In the genomic region with DNA sequence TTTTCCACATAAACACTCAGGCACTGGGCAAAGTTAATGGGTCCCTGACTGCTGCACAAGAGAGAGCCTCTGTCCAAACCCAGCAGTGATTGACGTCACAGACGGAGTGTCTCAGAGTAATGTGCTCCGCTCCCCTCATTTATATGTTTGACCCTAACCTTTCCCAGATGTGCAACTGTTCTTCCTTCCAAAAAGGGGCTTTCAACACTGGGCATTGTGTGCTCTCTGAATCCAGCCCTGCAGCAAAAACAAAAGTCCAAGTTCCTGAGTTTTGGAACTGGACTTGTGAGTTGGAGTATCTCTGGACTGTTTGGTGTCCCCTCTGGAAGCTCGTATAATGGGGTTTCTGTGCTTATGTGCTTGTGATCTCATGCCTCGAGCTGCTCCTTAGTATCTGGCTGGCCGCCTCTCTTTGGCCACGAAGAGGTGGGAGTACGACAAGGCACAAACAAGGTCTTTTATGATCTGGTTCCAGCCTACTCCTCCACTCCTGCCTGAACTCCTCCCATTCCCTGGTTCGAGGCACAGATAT, we compare ENCODE assay signal across 12 cellular contexts.
A peak's percentile ranks its signal among the peaks of the same experiment; 100 is the strongest.
DNase-seq lines count a peak whose midpoint lies in the region; ATAC-seq and TF ChIP-seq lines count a peak whose summit lies in the region.
"Had no signal": no experiment of that assay in that cellular context is flagged by ENCODE, and none has a peak within 500 bp of the region (broad histone marks: within the 10 kb centered on the region; RNA-seq: fewer than 3 reads in every experiment).

No MANE protein-coding gene starts in this region.

- WGBS in gastroesophageal sphincter (ENCODE audit: low coverage in 1 of 2), 2 donors, result 37 to 53% methylated on average over 8 to 9 of the region's 9 CpGs

- DNase-seq in Right ventricle myocardium inferior (ENCODE audit: missing footprints), result no peak
- DNase-seq in cardiac septum (ENCODE audit: low spot score), result no peak
- no peak for DNase-seq in nephron progenitor cell
- DNase-seq in NCI-H345 treated with DMSO at 0.1 percent for 48 hours (lab: John Stamatoyannopoulos, UW; ENCODE audit: unreplicated experiment), result no peak
- DNase-seq in activated CD8-positive, alpha-beta T cell treated with anti-CD3 and anti-CD28 coated beads, Interleukin-2, amount 10 ng/mL, durations not matched to agents 7 days and 5 days, result no peak
- no peak for DNase-seq in 8988T
- no peak for DNase-seq in NCI-H510A treated with DMSO at 0.1 percent for 48 hours (lab: John Stamatoyannopoulos, UW)
- DNase-seq: activated CD4-positive, alpha-beta T cell treated with anti-CD3 and anti-CD28 coated beads, Interleukin-2, amount 50 U/mL, for 48 hours; activated gamma-delta T cell; NCI-H1105 treated with DMSO at 0.1 percent for 48 hours had no signal

- peaks cover 0 to 25% (median 4%) of the 10 kb centered on the region in 3 donors for H3K4me1 ChIP-seq in gastroesophageal sphincter

- no peaks in the 10 kb centered on the region for H3K9me3 ChIP-seq in gastroesophageal sphincter

- no peak for TF ChIP-seq POLR2A in gastroesophageal sphincter (IDR thresholded peaks at IDR 0.05)

- POLR2A ChIA-PET in activated CD8-positive, alpha-beta T cell treated with anti-CD3 and anti-CD28 coated beads, Interleukin-2, amount 10 ng/mL, durations not matched to agents 7 days and 5 days (lab: Charles Lee), result no interaction called here

- peaks cover 8% of the 10 kb centered on the region for H3K9me3 Mint-ChIP-seq in nephron progenitor cell
- H3K9me3 Mint-ChIP-seq in activated CD8-positive, alpha-beta T cell treated with anti-CD3 and anti-CD28 coated beads, Interleukin-2, amount 10 ng/mL, durations not matched to agents 7 days and 5 days (ENCODE audit: insufficient read depth), result no peaks in the 10 kb centered on the region

- CTCF ChIA-PET in activated CD8-positive, alpha-beta T cell treated with anti-CD3 and anti-CD28 coated beads, Interleukin-2, amount 10 ng/mL, durations not matched to agents 7 days and 5 days (lab: Charles Lee), result no interaction called here

- peaks cover 4% of the 10 kb centered on the region for H3K27me3 Mint-ChIP-seq in nephron progenitor cell (ENCODE audit: low read depth, poor library complexity)
- peaks cover 11% of the 10 kb centered on the region for H3K27me3 Mint-ChIP-seq in activated CD8-positive, alpha-beta T cell treated with anti-CD3 and anti-CD28 coated beads, Interleukin-2, amount 10 ng/mL, durations not matched to agents 7 days and 5 days (ENCODE audit: low read depth)

- H3K4me3 ChIP-seq in gastroesophageal sphincter, result no peak overlapping the region
- H3K4me3 ChIP-seq: cardiac muscle cell had no signal

- ATAC-seq in Right ventricle myocardium inferior, result peak; percentile 95
- peak; percentile 90 for ATAC-seq in gastroesophageal sphincter
- no peak for ATAC-seq in activated CD8-positive, alpha-beta T cell treated with anti-CD3 and anti-CD28 coated beads, Interleukin-2, amount 10 ng/mL, durations not matched to agents 7 days and 5 days

- H3K4me1 Mint-ChIP-seq in nephron progenitor cell, result peaks cover 28% of the 10 kb centered on the region
- no peaks in the 10 kb centered on the region for H3K4me1 Mint-ChIP-seq in activated CD8-positive, alpha-beta T cell treated with anti-CD3 and anti-CD28 coated beads, Interleukin-2, amount 10 ng/mL, durations not matched to agents 7 days and 5 days (ENCODE audit: low read depth)

- no peak for TF ChIP-seq EP300 in gastroesophageal sphincter (IDR thresholded peaks at IDR 0.05)

- peak overlapping the region in 3 of 4 donors; percentile 45 to 70 (median 66) for H3K27ac ChIP-seq in gastroesophageal sphincter
- H3K27ac ChIP-seq: cardiac muscle cell had no signal

- no peaks in the 10 kb centered on the region for H3K36me3 Mint-ChIP-seq in nephron progenitor cell (ENCODE audit: low read depth)
- no peaks in the 10 kb centered on the region for H3K36me3 Mint-ChIP-seq in activated CD8-positive, alpha-beta T cell treated with anti-CD3 and anti-CD28 coated beads, Interleukin-2, amount 10 ng/mL, durations not matched to agents 7 days and 5 days (ENCODE audit: low read depth)

- no peaks in the 10 kb centered on the region for H3K27me3 ChIP-seq in gastroesophageal sphincter
- H3K27me3 ChIP-seq: cardiac muscle cell had no signal

- TF ChIP-seq CTCF in gastroesophageal sphincter (IDR thresholded peaks at IDR 0.05), result no peak
- no peak for TF ChIP-seq CTCF in nephron progenitor cell (IDR thresholded peaks at IDR 0.05)

- intact Hi-C loops in Right ventricle myocardium inferior (cut with DNase I) (no loop called here), cardiac septum (cut with DNase I) (no loop called here)

- H3K4me3 Mint-ChIP-seq in nephron progenitor cell, result no peak overlapping the region
- no peak overlapping the region for H3K4me3 Mint-ChIP-seq in activated CD8-positive, alpha-beta T cell treated with anti-CD3 and anti-CD28 coated beads, Interleukin-2, amount 10 ng/mL, durations not matched to agents 7 days and 5 days

- peak overlapping the region; percentile 56 for H3K27ac Mint-ChIP-seq in nephron progenitor cell
- H3K27ac Mint-ChIP-seq in activated CD8-positive, alpha-beta T cell treated with anti-CD3 and anti-CD28 coated beads, Interleukin-2, amount 10 ng/mL, durations not matched to agents 7 days and 5 days, result no peak overlapping the region

- no peaks in the 10 kb centered on the region for H3K36me3 ChIP-seq in gastroesophageal sphincter
- H3K36me3 ChIP-seq: cardiac muscle cell had no signal
